In the genomic region with DNA sequence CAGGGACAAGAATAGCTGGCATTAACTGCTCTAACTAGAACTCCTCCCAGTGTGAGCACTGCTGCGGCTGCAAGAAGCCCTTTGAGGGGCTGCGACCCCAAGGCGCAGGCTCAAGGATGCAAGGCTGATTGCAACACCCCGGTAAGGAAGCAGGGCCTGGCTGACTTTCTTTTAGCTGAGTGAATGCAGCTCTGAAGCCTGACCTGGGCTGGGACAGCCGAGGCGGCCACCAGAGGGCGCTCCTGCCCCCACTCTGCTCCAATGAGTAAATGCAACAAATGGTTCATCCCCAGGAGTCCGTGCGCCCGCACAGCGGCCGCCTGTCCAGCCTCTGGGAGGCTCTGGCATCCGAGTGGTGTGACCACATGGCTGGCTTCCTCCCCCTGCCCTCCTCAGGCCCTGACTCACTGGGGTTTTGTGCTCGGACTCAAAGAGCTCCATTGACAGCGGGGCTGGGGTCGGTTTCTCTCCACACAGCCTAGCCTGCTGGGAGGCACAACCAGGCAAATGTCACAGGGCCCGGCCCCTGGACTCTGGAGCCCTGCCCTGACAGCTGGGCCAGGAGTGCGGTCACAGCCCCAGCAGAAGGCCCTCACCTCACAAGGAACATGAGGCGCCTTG, we compare ENCODE assay signal across 8 cellular contexts. TPM values are rescaled to one million over a fixed set of nuclear protein-coding genes. Genes with fewer than 3 reads are reported as not detected.
DNase-seq lines count a peak whose midpoint lies in the region; ATAC-seq and TF ChIP-seq lines count a peak whose summit lies in the region.

A gene with protein sequence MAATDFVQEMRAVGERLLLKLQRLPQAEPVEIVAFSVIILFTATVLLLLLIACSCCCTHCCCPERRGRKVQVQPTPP (plus strand): TSS at position 572 of the 621 bp plus-strand sequence. CDS start 6,768 bp downstream, outside the sequence.

- peak; percentile 93 to 94 for TF ChIP-seq CTCF in GM23338 (conservative IDR thresholded peaks at IDR 0.05; ENCODE audit: low read depth in 2 of 2)
- peak; percentile 83 to 98 (median 98) for TF ChIP-seq CTCF in right lobe of liver (IDR thresholded peaks at IDR 0.05)

- H3K9me3 Mint-ChIP-seq in GM23338 = no peaks in the 10 kb centered on the region
- H3K9me3 Mint-ChIP-seq in activated CD4-positive, alpha-beta memory T cell treated with anti-CD3 and anti-CD28 coated beads for 36 hours = no peaks in the 10 kb centered on the region

- POLR2A ChIA-PET in activated CD4-positive, alpha-beta memory T cell treated with anti-CD3 and anti-CD28 coated beads for 36 hours (lab: Charles Lee) = interaction anchor here (0.6 to 1.7 kb wide), 3 partner anchors 115 to 634 kb away, joined by 3 to 6 read pairs (median 4); a partner anchor contains a TSS

- peaks cover 20% of the 10 kb centered on the region for H3K27me3 Mint-ChIP-seq in GM23338 (ENCODE audit: insufficient read depth, low read depth, poor library complexity)
- H3K27me3 Mint-ChIP-seq in activated CD4-positive, alpha-beta memory T cell treated with anti-CD3 and anti-CD28 coated beads for 36 hours = no peaks in the 10 kb centered on the region

- ATAC-seq in GM23338 (peak; percentile 81), right lobe of liver (peak; percentile 75 to 84 (median 80)), GM18505 (IDR thresholded peaks at IDR 0.05; ENCODE audit: unreplicated experiment) (no peak)

- H3F3A ChIP-seq in GM23338 (replicated peaks; ENCODE audit: low read depth) = no peaks in the 10 kb centered on the region

- H3K4me1 ChIP-seq in BLaER1 (peaks cover 94% of the 10 kb centered on the region), GM23338 (ENCODE audit: insufficient read depth) (peaks cover 9% of the 10 kb centered on the region), right lobe of liver (peaks cover 0 to 19% (median 7%) of the 10 kb centered on the region in 4 donors)

- H2AFZ ChIP-seq in GM23338 = no peak within 1 kb of the TSS

- H3K36me3 Mint-ChIP-seq in GM23338 (ENCODE audit: low read depth) = peaks cover 5% of the 10 kb centered on the region; the same call in 1 of the 3 replicates
- no peaks in the 10 kb centered on the region for H3K36me3 Mint-ChIP-seq in activated CD4-positive, alpha-beta memory T cell treated with anti-CD3 and anti-CD28 coated beads for 36 hours

- H3K79me2 ChIP-seq in GM23338 (replicated peaks; ENCODE audit: insufficient read depth) = no peaks in the 10 kb centered on the region

- H3K9me3 ChIP-seq in BLaER1 (no peaks in the 10 kb centered on the region), right lobe of liver (no peaks in the 10 kb centered on the region)

- H3K27ac Mint-ChIP-seq in GM23338 = no peak within 1 kb of the TSS
- no peak within 1 kb of the TSS for H3K27ac Mint-ChIP-seq in activated CD4-positive, alpha-beta memory T cell treated with anti-CD3 and anti-CD28 coated beads for 36 hours

- DNase-seq in GM23338 (ENCODE audit: low spot score) (peak; percentile 87), NCI-H526 (lab: John Stamatoyannopoulos, UW) (peak; percentile 32 to 83), dermis microvascular lymphatic vessel endothelial cell (ENCODE audit: low read depth in 2 of 2) (peak; percentile 50 to 78), right lobe of liver (peak; percentile 83 to 85 (median 84))
- DNase-seq in activated CD4-positive, alpha-beta memory T cell treated with anti-CD3 and anti-CD28 coated beads for 36 hours = peak; percentile 87
- peak; percentile 87 to 90 for DNase-seq in stimulated activated CD4-positive, alpha-beta T cell treated with anti-CD3 and anti-CD28 coated beads, Interleukin-2, amount 100 ng/mL, for 24 hours

- peak within 1 kb of the TSS; percentile 62 for H3K27ac ChIP-seq in BLaER1
- 0 out of 2 replicates have a peak within 1 kb of the TSS, but pooled peaks have one; percentile 45 for H3K27ac ChIP-seq in GM23338 (ENCODE audit: low read depth)
- peak within 1 kb of the TSS in 1 of 3 donors; percentile 43 for H3K27ac ChIP-seq in right lobe of liver

- H3K4me3 ChIP-seq in BLaER1 (peak within 1 kb of the TSS; percentile 33), GM23338 (peak within 1 kb of the TSS; percentile 43), right lobe of liver (no peak within 1 kb of the TSS)

- H3K4me3 Mint-ChIP-seq in GM23338 = peak within 1 kb of the TSS; percentile 37
- no peak within 1 kb of the TSS for H3K4me3 Mint-ChIP-seq in activated CD4-positive, alpha-beta memory T cell treated with anti-CD3 and anti-CD28 coated beads for 36 hours

- H3K9me2 ChIP-seq in GM23338 (ENCODE audit: insufficient read depth) = no peaks in the 10 kb centered on the region

- H3K4me2 ChIP-seq in BLaER1 (peak within 1 kb of the TSS; percentile 95), GM23338 (peak within 1 kb of the TSS; percentile 69)

- intact Hi-C loops in activated CD4-positive, alpha-beta memory T cell treated with anti-CD3 and anti-CD28 coated beads for 36 hours (cut with micrococcal nuclease) = loop anchor here (1.0 to 2.0 kb wide), 3 partner anchors 114 to 206 kb away; no protein-coding TSS in a partner anchor
- intact Hi-C loops in right lobe of liver (cut with DNase I) = no loop called here

- H3K27me3 ChIP-seq in BLaER1 = peaks cover 20% of the 10 kb centered on the region; the same call in 1 of the 2 replicates
- no peaks in the 10 kb centered on the region for H3K27me3 ChIP-seq in GM23338 (ENCODE audit: insufficient read depth)
- no peaks in the 10 kb centered on the region for H3K27me3 ChIP-seq in right lobe of liver

- H3K36me3 ChIP-seq in BLaER1 = peaks cover 23% of the 10 kb centered on the region; the same call in 1 of the 2 replicates
- no peaks in the 10 kb centered on the region for H3K36me3 ChIP-seq in GM23338 (ENCODE audit: insufficient read depth)
- H3K36me3 ChIP-seq in right lobe of liver = no peaks in the 10 kb centered on the region

- H3K9ac ChIP-seq in BLaER1 = peak within 1 kb of the TSS; percentile 30

- TF ChIP-seq POLR2A in right lobe of liver (IDR thresholded peaks at IDR 0.05) = no peak
- TF ChIP-seq POLR2A in GM18505 (IDR thresholded peaks at IDR 0.05; ENCODE audit: borderline replicate concordance, extremely low read depth, insufficient read depth, insufficient read length) = no peak

- peaks cover 22% of the 10 kb centered on the region for H3K4me1 Mint-ChIP-seq in GM23338
- no peaks in the 10 kb centered on the region for H3K4me1 Mint-ChIP-seq in activated CD4-positive, alpha-beta memory T cell treated with anti-CD3 and anti-CD28 coated beads for 36 hours (ENCODE audit: low read depth)

- peaks cover 35% of the 10 kb centered on the region for H4K20me1 ChIP-seq in BLaER1
- H4K20me1 ChIP-seq in GM23338 (replicated peaks; ENCODE audit: insufficient read depth) = no peaks in the 10 kb centered on the region; the same call in 1 of the 2 replicates

- WGBS in right lobe of liver (ENCODE audit: insufficient coverage, low coverage, low lambda C conversion rate, missing lambda C conversion rate) = 0% methylated on average over 2 of the region's 19 CpGs

- CTCF ChIA-PET in activated CD4-positive, alpha-beta memory T cell treated with anti-CD3 and anti-CD28 coated beads for 36 hours (lab: Charles Lee) = interaction anchor here (0.6 to 19.5 kb wide), 63 partner anchors 11 to 984 kb away, joined by 3 to 438 read pairs (median 5); a partner anchor contains a TSS

TF ChIP-seq in GM23338, 12 proteins besides CTCF, POLR2A, EP300 and RAD21 (continues in another document):
- TF ChIP-seq, protein P1, sequence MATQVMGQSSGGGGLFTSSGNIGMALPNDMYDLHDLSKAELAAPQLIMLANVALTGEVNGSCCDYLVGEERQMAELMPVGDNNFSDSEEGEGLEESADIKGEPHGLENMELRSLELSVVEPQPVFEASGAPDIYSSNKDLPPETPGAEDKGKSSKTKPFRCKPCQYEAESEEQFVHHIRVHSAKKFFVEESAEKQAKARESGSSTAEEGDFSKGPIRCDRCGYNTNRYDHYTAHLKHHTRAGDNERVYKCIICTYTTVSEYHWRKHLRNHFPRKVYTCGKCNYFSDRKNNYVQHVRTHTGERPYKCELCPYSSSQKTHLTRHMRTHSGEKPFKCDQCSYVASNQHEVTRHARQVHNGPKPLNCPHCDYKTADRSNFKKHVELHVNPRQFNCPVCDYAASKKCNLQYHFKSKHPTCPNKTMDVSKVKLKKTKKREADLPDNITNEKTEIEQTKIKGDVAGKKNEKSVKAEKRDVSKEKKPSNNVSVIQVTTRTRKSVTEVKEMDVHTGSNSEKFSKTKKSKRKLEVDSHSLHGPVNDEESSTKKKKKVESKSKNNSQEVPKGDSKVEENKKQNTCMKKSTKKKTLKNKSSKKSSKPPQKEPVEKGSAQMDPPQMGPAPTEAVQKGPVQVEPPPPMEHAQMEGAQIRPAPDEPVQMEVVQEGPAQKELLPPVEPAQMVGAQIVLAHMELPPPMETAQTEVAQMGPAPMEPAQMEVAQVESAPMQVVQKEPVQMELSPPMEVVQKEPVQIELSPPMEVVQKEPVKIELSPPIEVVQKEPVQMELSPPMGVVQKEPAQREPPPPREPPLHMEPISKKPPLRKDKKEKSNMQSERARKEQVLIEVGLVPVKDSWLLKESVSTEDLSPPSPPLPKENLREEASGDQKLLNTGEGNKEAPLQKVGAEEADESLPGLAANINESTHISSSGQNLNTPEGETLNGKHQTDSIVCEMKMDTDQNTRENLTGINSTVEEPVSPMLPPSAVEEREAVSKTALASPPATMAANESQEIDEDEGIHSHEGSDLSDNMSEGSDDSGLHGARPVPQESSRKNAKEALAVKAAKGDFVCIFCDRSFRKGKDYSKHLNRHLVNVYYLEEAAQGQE (IDR thresholded peaks at IDR 0.05; ENCODE audit: unreplicated experiment) = no peak
- TF ChIP-seq ZNF114 (CRISPR knock-in tag; IDR thresholded peaks at IDR 0.05) (no peak), EZH2 (IDR thresholded peaks at IDR 0.05; ENCODE audit: low read depth, unreplicated experiment) (no peak), CREB1 (CRISPR knock-in tag; IDR thresholded peaks at IDR 0.05; ENCODE audit: low read depth) (no peak), STAT1 (IDR thresholded peaks at IDR 0.05; ENCODE audit: unreplicated experiment) (no peak), ZNF331 (CRISPR knock-in tag; IDR thresholded peaks at IDR 0.05; ENCODE audit: low read depth) (no peak)
- TF ChIP-seq, protein P2, sequence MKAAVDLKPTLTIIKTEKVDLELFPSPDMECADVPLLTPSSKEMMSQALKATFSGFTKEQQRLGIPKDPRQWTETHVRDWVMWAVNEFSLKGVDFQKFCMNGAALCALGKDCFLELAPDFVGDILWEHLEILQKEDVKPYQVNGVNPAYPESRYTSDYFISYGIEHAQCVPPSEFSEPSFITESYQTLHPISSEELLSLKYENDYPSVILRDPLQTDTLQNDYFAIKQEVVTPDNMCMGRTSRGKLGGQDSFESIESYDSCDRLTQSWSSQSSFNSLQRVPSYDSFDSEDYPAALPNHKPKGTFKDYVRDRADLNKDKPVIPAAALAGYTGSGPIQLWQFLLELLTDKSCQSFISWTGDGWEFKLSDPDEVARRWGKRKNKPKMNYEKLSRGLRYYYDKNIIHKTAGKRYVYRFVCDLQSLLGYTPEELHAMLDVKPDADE (IDR thresholded peaks at IDR 0.05) = no peak

RNA-seq across cellular contexts. Expression of the gene that starts here (rescaled TPM):
- total RNA-seq in GM23338 (2014; rRNA removed; shearing (Covaris generic)) = not detected in 2 replicates
- polyA plus RNA-seq in GM23338 (2016; fragmentation: Nextera tagmentation; extraction: Ambion mirVana) = 0.16 TPM in 1 of 2 replicates, not detected in the other
- total RNA-seq in activated CD4-positive, alpha-beta memory T cell treated with anti-CD3 and anti-CD28 coated beads for 36 hours = not detected
- total RNA-seq in dermis microvascular lymphatic vessel endothelial cell = under 0.01 TPM in 1 of 2 replicates, not detected in the other
- under 1 TPM in 5 of 6 experiments, not detected in 1; 0.06 to 0.78 (median 0.29) TPM for total RNA-seq in right lobe of liver

Comparison
In these comparisons a context has a peak if more than half of its experiments do, and no peak if none do; other contexts are left out.
1. Peak in DNase-seq, ATAC-seq, H3K4me3 ChIP-seq, H3K27ac ChIP-seq and H3K4me2 ChIP-seq in GM23338; RNA of the gene not detected or under 1 TPM.
2. Peak in DNase-seq in activated CD4-positive, alpha-beta memory T cell treated with anti-CD3 and anti-CD28 coated beads for 36 hours; RNA of the gene not detected or under 1 TPM.
3. Peak in DNase-seq in dermis microvascular lymphatic vessel endothelial cell; RNA of the gene not detected or under 1 TPM.
4. Peak in DNase-seq and ATAC-seq in right lobe of liver; RNA of the gene not detected or under 1 TPM.